ENCODE assay signal across 9 cellular contexts in genomic region chr18:23689616-23690504, GRCh38. TPM values are rescaled to one million over a fixed set of nuclear protein-coding genes. Genes with fewer than 3 reads are reported as not detected.
DNase-seq lines count a peak whose midpoint lies in the region; ATAC-seq and TF ChIP-seq lines count a peak whose summit lies in the region.
"Had no signal": no experiment of that assay in that cellular context is flagged by ENCODE, and none has a peak within 500 bp of the region (broad histone marks: within the 10 kb centered on the region; RNA-seq: fewer than 3 reads in every experiment).

No MANE protein-coding gene starts in this region.

- TF ChIP-seq CTCF in KMS-11 (conservative IDR thresholded peaks at IDR 0.05; ENCODE audit: low read depth, low read length) (no peak), body of pancreas (IDR thresholded peaks at IDR 0.05) (no peak)

- peak overlapping the region; percentile 4; the same call in 1 of the 2 replicates for H3K9ac ChIP-seq in KMS-11

- H3K4me1 ChIP-seq in KMS-11 (ENCODE audit: low read depth, poor library complexity, severe bottlenecking) (peaks cover 7% of the 10 kb centered on the region), body of pancreas (peaks cover 18% of the 10 kb centered on the region)

- intact Hi-C loops in body of pancreas (cut with DNase I), result no loop called here

- H3K27me3 ChIP-seq in KMS-11 (ENCODE audit: insufficient read depth, low read depth) (no peaks in the 10 kb centered on the region), body of pancreas (no peaks in the 10 kb centered on the region)

- H3K4me3 ChIP-seq in KMS-11 (IDR thresholded peaks at IDR 0.05; ENCODE audit: insufficient read depth, low read depth, low read length) (no peak overlapping the region), body of pancreas (peak overlapping the region; percentile 41 to 51)
- H3K4me3 ChIP-seq: K562 had no signal

- H3K36me3 ChIP-seq in KMS-11 (ENCODE audit: insufficient read depth), result no peaks in the 10 kb centered on the region
- H3K36me3 ChIP-seq in body of pancreas (replicated peaks in 1 of 2; ENCODE audit: insufficient read depth in 1 of 2, low read depth in 2 of 2), result no peaks in the 10 kb centered on the region

- H3K79me2 ChIP-seq in KMS-11 (ENCODE audit: insufficient read depth, low read depth), result no peaks in the 10 kb centered on the region

- H2AFZ ChIP-seq in KMS-11 (ENCODE audit: low read depth), result peak overlapping the region; percentile 74

- no peaks in the 10 kb centered on the region for H3K9me3 ChIP-seq in body of pancreas

- peak in 1 of 3 donors; percentile 18 for TF ChIP-seq POLR2A in body of pancreas (IDR thresholded peaks at IDR 0.05)

- DNase-seq in ELF-1 (ENCODE audit: low read depth, low spot score) (peak; percentile 49), body of pancreas (peak in 3 of 4 donors; percentile 22 to 43 (median 23)), left kidney (ENCODE audit: low read depth, low spot score) (peak; percentile 62), midbrain (lab: John Stamatoyannopoulos, UW) (no peak), GM03348 (ENCODE audit: low spot score) (no peak)
- DNase-seq in stimulated activated naive CD8-positive, alpha-beta T cell treated with anti-CD3 and anti-CD28 coated beads, Interleukin-15, Interleukin-2, amounts not matched to agents 100 U/mL and 50 U/mL, for 24 hours, result peak; percentile 19

- H3K4me2 ChIP-seq in KMS-11, result peak overlapping the region; percentile 74

- ATAC-seq in body of pancreas (peak; percentile 62), HG03139 (IDR thresholded peaks at IDR 0.05; ENCODE audit: unreplicated experiment) (no peak)
- ATAC-seq in stimulated activated naive CD8-positive, alpha-beta T cell treated with anti-CD3 and anti-CD28 coated beads, Interleukin-15, Interleukin-2, amounts not matched to agents 100 U/mL and 50 U/mL, for 24 hours, result peak; percentile 49

- H4K20me1 ChIP-seq in KMS-11 (ENCODE audit: insufficient read depth), result no peaks in the 10 kb centered on the region

- H3K27ac ChIP-seq in KMS-11 (no peak overlapping the region), body of pancreas (peak overlapping the region in 2 of 4 donors; percentile 3 to 16)

- 6 to 11% methylated on average over 10 to 65 of the region's 85 CpGs for WGBS in body of pancreas, 2 donors

RNA-seq across cellular contexts. Expression of gene LAMA3, which starts 0.6 kb away (rescaled TPM):
- total RNA-seq in body of pancreas, result 10 to 100 TPM in 1 of 2 donors, 1 to 10 TPM in 1; 9.3 to 21.1 TPM

RNA-seq across cellular contexts. Expression of gene ANKRD29, which starts 27.1 kb away (rescaled TPM):
- total RNA-seq in body of pancreas, result 1 to 10 TPM in 1 of 2 donors, under 1 TPM in 1; 0.52 to 3.3 TPM

Comparison
In these comparisons a context has a peak if more than half of its experiments do, and no peak if none do; other contexts are left out.
1. DNase-seq: peak in ELF-1 (single experiment), body of pancreas (3 of 4), left kidney (single experiment) and stimulated activated naive CD8-positive, alpha-beta T cell treated with anti-CD3 and anti-CD28 coated beads, Interleukin-15, Interleukin-2, amounts not matched to agents 100 U/mL and 50 U/mL, for 24 hours (single experiment); none in midbrain (single experiment) and GM03348 (single experiment).